Comparison of ENCODE assay signal across 8 cellular contexts in genomic region chr7:90211391-90212148, GRCh38. TPM values are rescaled to one million over a fixed set of nuclear protein-coding genes. Genes with fewer than 3 reads are reported as not detected.
DNase-seq lines count a peak whose midpoint lies in the region; TF ChIP-seq lines count a peak whose summit lies in the region.

Gene STEAP2 (plus strand): TSS chr7:90211740. CDS start chr7:90225083, 13,343 bp downstream.

- DNase-seq in DMS79 treated with DMSO at 0.1 percent for 48 hours (lab: John Stamatoyannopoulos, UW) (peak; percentile 60), DMS79 (lab: John Stamatoyannopoulos, UW) (no peak), HAP-1 (ENCODE audit: low spot score in 2 of 2) (peak; percentile 91 to 96), MM.1S (peak; percentile 11), ecto neural progenitor cell (ENCODE audit: low spot score) (peak; percentile 92)
- peak; percentile 11 for DNase-seq in stimulated activated CD4-positive, alpha-beta T cell treated with anti-CD3 and anti-CD28 coated beads, Interleukin-4, amount 100 ng/mL, for 24 hours

- H3F3A ChIP-seq in MM.1S (ENCODE audit: insufficient read depth, low read length) = no peaks in the 10 kb centered on the region

- H3K27ac ChIP-seq in MM.1S (ENCODE audit: low read length) (no peak within 1 kb of the TSS), liver (ENCODE audit: low read depth in 1 of 2, low read length in 2 of 2) (peak within 1 kb of the TSS; percentile 84 to 87)

- 0 out of 2 replicates have a peak within 1 kb of the TSS, but pooled peaks have one; percentile 28 for H2AFZ ChIP-seq in MM.1S (ENCODE audit: low read length)

- H3K4me3 ChIP-seq in HAP-1 (peak within 1 kb of the TSS; percentile 51), MM.1S (ENCODE audit: low read length) (peak within 1 kb of the TSS; percentile 25), liver (ENCODE audit: low read depth in 1 of 3, low read length in 3 of 3) (peak within 1 kb of the TSS; percentile 59 to 73 (median 70))

- 2% methylated on average over 73 of the region's 73 CpGs for WGBS in liver

- H3K9me2 ChIP-seq in MM.1S (replicated peaks; ENCODE audit: insufficient read depth, low read length) = no peaks in the 10 kb centered on the region

- in situ Hi-C loops in HAP-1 (cut with MboI; ENCODE audit: low sequenced_read_pairs) = no loop called here

- H3K27me3 Mint-ChIP-seq in T-helper 1 cell treated with Interleukin-12 subunit alpha and Interleukin-12 subunit beta and Interleukin-4 antibody, amounts not matched to agents 30 μg/mL and 1 μg/mL, for 36 hours (ENCODE audit: low read depth) = peaks cover 30% of the 10 kb centered on the region

- no peak within 1 kb of the TSS for H3K27ac Mint-ChIP-seq in T-helper 1 cell treated with Interleukin-12 subunit alpha and Interleukin-12 subunit beta and Interleukin-4 antibody, amounts not matched to agents 30 μg/mL and 1 μg/mL, for 36 hours

- no peaks in the 10 kb centered on the region for H3K36me3 Mint-ChIP-seq in T-helper 1 cell treated with Interleukin-12 subunit alpha and Interleukin-12 subunit beta and Interleukin-4 antibody, amounts not matched to agents 30 μg/mL and 1 μg/mL, for 36 hours (ENCODE audit: low read depth)

- H3K4me2 ChIP-seq in MM.1S (ENCODE audit: low read depth, low read length) = peak within 1 kb of the TSS; percentile 31; the same call in 1 of the 2 replicates

- H4K20me1 ChIP-seq in MM.1S (ENCODE audit: insufficient read depth, low read length) = no peaks in the 10 kb centered on the region

- peak within 1 kb of the TSS; percentile 59 for H3K4me3 Mint-ChIP-seq in T-helper 1 cell treated with Interleukin-12 subunit alpha and Interleukin-12 subunit beta and Interleukin-4 antibody, amounts not matched to agents 30 μg/mL and 1 μg/mL, for 36 hours

- H3K4me1 ChIP-seq in HAP-1 (peaks cover 27% of the 10 kb centered on the region), MM.1S (ENCODE audit: low read length) (no peaks in the 10 kb centered on the region), liver (ENCODE audit: control insufficient read depth in 4 of 4, insufficient read depth in 4 of 4, low read length in 3 of 4) (peaks cover 3 to 28% (median 19%) of the 10 kb centered on the region in 4 donors)

- peak; percentile 41 to 85 for TF ChIP-seq RAD21 in liver (IDR thresholded peaks at IDR 0.05)

- no peaks in the 10 kb centered on the region for H3K27me3 ChIP-seq in HAP-1 (ENCODE audit: low read depth)
- H3K27me3 ChIP-seq in MM.1S (replicated peaks; ENCODE audit: insufficient read depth, low read length) = no peaks in the 10 kb centered on the region
- H3K27me3 ChIP-seq in liver (ENCODE audit: control insufficient read depth in 4 of 4, insufficient read depth in 4 of 4, low read length in 3 of 4) = no peaks in the 10 kb centered on the region

- H3K9me3 Mint-ChIP-seq in T-helper 1 cell treated with Interleukin-12 subunit alpha and Interleukin-12 subunit beta and Interleukin-4 antibody, amounts not matched to agents 30 μg/mL and 1 μg/mL, for 36 hours = no peaks in the 10 kb centered on the region

- H3K9ac ChIP-seq in MM.1S (ENCODE audit: low read length) = no peak within 1 kb of the TSS
- peak within 1 kb of the TSS; percentile 74 to 92 for H3K9ac ChIP-seq in liver (ENCODE audit: low read depth in 1 of 2, low read length in 2 of 2)

- peaks cover 6% of the 10 kb centered on the region for H3K4me1 Mint-ChIP-seq in T-helper 1 cell treated with Interleukin-12 subunit alpha and Interleukin-12 subunit beta and Interleukin-4 antibody, amounts not matched to agents 30 μg/mL and 1 μg/mL, for 36 hours (ENCODE audit: low read depth)

- H3K79me2 ChIP-seq in MM.1S (ENCODE audit: low read length) = no peaks in the 10 kb centered on the region

- TF ChIP-seq CTCF in MM.1S (IDR thresholded peaks at IDR 0.05; ENCODE audit: low read length) = peak; percentile 34
- TF ChIP-seq CTCF in liver (IDR thresholded peaks at IDR 0.05; ENCODE audit: low read depth, low read length, missing input control) = peak; percentile 69

- H3K36me3 ChIP-seq in HAP-1 (replicated peaks) = no peaks in the 10 kb centered on the region
- no peaks in the 10 kb centered on the region for H3K36me3 ChIP-seq in MM.1S (replicated peaks; ENCODE audit: insufficient read depth, low read length)
- no peaks in the 10 kb centered on the region for H3K36me3 ChIP-seq in liver (ENCODE audit: control insufficient read depth in 4 of 4, insufficient read depth in 3 of 4, low read depth in 1 of 4, low read length in 3 of 4)

- H3K9me3 ChIP-seq in HAP-1 = no peaks in the 10 kb centered on the region; the same call in 1 of the 2 replicates
- H3K9me3 ChIP-seq in MM.1S (replicated peaks; ENCODE audit: insufficient read depth, low read length) = no peaks in the 10 kb centered on the region
- no peaks in the 10 kb centered on the region for H3K9me3 ChIP-seq in liver (ENCODE audit: control insufficient read depth in 4 of 4, low read length in 3 of 4)

TF ChIP-seq in liver, 16 proteins besides CTCF, POLR2A, EP300 and RAD21:
- peak in 1 of 2 donors; percentile 19 for TF ChIP-seq HNF4A (conservative IDR thresholded peaks at IDR 0.05)
- peak; percentile 86 for TF ChIP-seq TAF1 (conservative IDR thresholded peaks at IDR 0.05)
- TF ChIP-seq REST (IDR thresholded peaks at IDR 0.05) = peak; percentile 42
- TF ChIP-seq YY1 (IDR thresholded peaks at IDR 0.05) = peak; percentile 59
- TF ChIP-seq RXRA (IDR thresholded peaks at IDR 0.05) = no peak
- TF ChIP-seq ATF3 (IDR thresholded peaks at IDR 0.05) = no peak

RNA-seq across cellular contexts. Expression of gene STEAP2, which starts in this region (rescaled TPM):
- total RNA-seq in liver = 10 to 100 TPM in 1 of 2 donors, 1 to 10 TPM in 1; 8.0 to 25.9 TPM
- 1 to 10 TPM; 1.2 to 2.3 TPM for polyA plus RNA-seq in liver
